1 cellular context compared by ENCODE assay signal in genomic region chr20:45909817-45910669, GRCh38.
TF ChIP-seq lines count a peak whose summit lies in the region.

No MANE protein-coding gene starts in this region.

TF ChIP-seq in HepG2, 621 proteins besides CTCF, POLR2A, EP300 and RAD21 (continued from another document and continues in another):
- TF ChIP-seq ZNF605 (CRISPR knock-in tag; IDR thresholded peaks at IDR 0.05) (peak; percentile 64; the same call in 1 of the 2 replicates), ZSCAN9 (CRISPR knock-in tag; IDR thresholded peaks at IDR 0.05; ENCODE audit: borderline replicate concordance) (no peak; the same call in 1 of the 2 replicates), ZNF616 (CRISPR knock-in tag; IDR thresholded peaks at IDR 0.05; ENCODE audit: low read depth) (0 out of 2 replicates have a peak, but pooled peaks have one; percentile 48), HOXA3 (CRISPR knock-in tag; IDR thresholded peaks at IDR 0.05) (peak; percentile 67), ZBTB26 (CRISPR knock-in tag; IDR thresholded peaks at IDR 0.05; ENCODE audit: borderline replicate concordance) (no peak), YEATS4 (CRISPR knock-in tag; IDR thresholded peaks at IDR 0.05; ENCODE audit: borderline replicate concordance) (0 out of 2 replicates have a peak, but pooled peaks have one; percentile 26), RBM22 (optimal IDR thresholded peaks at IDR 0.05; ENCODE audit: low read length) (no peak), POLR2G (IDR thresholded peaks at IDR 0.05; ENCODE audit: low read depth, low read length) (no peak), ZMYM2 (CRISPR knock-in tag; IDR thresholded peaks at IDR 0.05) (peak; percentile 70; the same call in 1 of the 2 replicates), GTF2F1 (IDR thresholded peaks at IDR 0.05; ENCODE audit: low read length) (no peak), ZNF460 (CRISPR knock-in tag; IDR thresholded peaks at IDR 0.05; ENCODE audit: borderline replicate concordance) (peak; percentile 73), ZSCAN22 (CRISPR knock-in tag; IDR thresholded peaks at IDR 0.05) (no peak), PPARG (CRISPR knock-in tag; conservative IDR thresholded peaks at IDR 0.05) (peak; percentile 96), SNAPC2 (CRISPR knock-in tag; IDR thresholded peaks at IDR 0.05) (peak; percentile 75; the same call in 1 of the 2 replicates), ZNF282 (IDR thresholded peaks at IDR 0.05; ENCODE audit: partially characterized antibody) (no peak), GATAD2A (CRISPR knock-in tag; IDR thresholded peaks at IDR 0.05) (peak; percentile 62), JUN (CRISPR knock-in tag; IDR thresholded peaks at IDR 0.05) (no peak), THRA (CRISPR knock-in tag; IDR thresholded peaks at IDR 0.05; ENCODE audit: borderline replicate concordance) (no peak; the same call in 1 of the 2 replicates), ZNF225 (CRISPR knock-in tag; IDR thresholded peaks at IDR 0.05) (no peak), ZNF24 (IDR thresholded peaks at IDR 0.05) (no peak), ZMYM3 (CRISPR knock-in tag; IDR thresholded peaks at IDR 0.05) (peak; percentile 44; the same call in 1 of the 2 replicates), TBX2 (CRISPR knock-in tag; IDR thresholded peaks at IDR 0.05; ENCODE audit: borderline replicate concordance) (peak; percentile 49), TBL1XR1 (IDR thresholded peaks at IDR 0.05; ENCODE audit: borderline replicate concordance, low read length, partially characterized antibody) (peak; percentile 55), ESRRA (CRISPR knock-in tag; IDR thresholded peaks at IDR 0.05; ENCODE audit: low read depth) (peak; percentile 87), FOXK1 (CRISPR knock-in tag; IDR thresholded peaks at IDR 0.05; ENCODE audit: borderline replicate concordance, low read depth) (no peak), ZHX2 (IDR thresholded peaks at IDR 0.05; ENCODE audit: low read depth) (0 out of 2 replicates have a peak, but pooled peaks have one; percentile 38), ZHX2 (CRISPR knock-in tag; IDR thresholded peaks at IDR 0.05; ENCODE audit: borderline replicate concordance) (no peak), ATRX (CRISPR knock-in tag; IDR thresholded peaks at IDR 0.05; ENCODE audit: borderline replicate concordance) (no peak), SAP130 (CRISPR knock-in tag; IDR thresholded peaks at IDR 0.05; ENCODE audit: low read depth) (peak; percentile 29), ZNF276 (CRISPR knock-in tag; IDR thresholded peaks at IDR 0.05; ENCODE audit: low read depth) (peak; percentile 69; the same call in 1 of the 2 replicates), ZNF230 (CRISPR knock-in tag; IDR thresholded peaks at IDR 0.05) (peak; percentile 69; the same call in 1 of the 2 replicates), NAIF1 (CRISPR knock-in tag; IDR thresholded peaks at IDR 0.05; ENCODE audit: borderline replicate concordance) (0 out of 2 replicates have a peak, but pooled peaks have one; percentile 19), ZNF878 (CRISPR knock-in tag; IDR thresholded peaks at IDR 0.05) (no peak; the same call in 1 of the 2 replicates), NKX3-1 (CRISPR knock-in tag; IDR thresholded peaks at IDR 0.05) (no peak), ZNF7 (CRISPR knock-in tag; IDR thresholded peaks at IDR 0.05) (no peak), HMG20A (CRISPR knock-in tag; IDR thresholded peaks at IDR 0.05; ENCODE audit: borderline replicate concordance) (no peak), ZNF598 (CRISPR knock-in tag; IDR thresholded peaks at IDR 0.05; ENCODE audit: borderline replicate concordance) (no peak), ZNF775 (CRISPR knock-in tag; IDR thresholded peaks at IDR 0.05; ENCODE audit: borderline replicate concordance) (no peak; the same call in 1 of the 2 replicates), ZNF280B (CRISPR knock-in tag; IDR thresholded peaks at IDR 0.05; ENCODE audit: borderline replicate concordance) (no peak), ZNF891 (CRISPR knock-in tag; IDR thresholded peaks at IDR 0.05) (peak; percentile 8; the same call in 1 of the 2 replicates)
- TF ChIP-seq, protein P1, sequence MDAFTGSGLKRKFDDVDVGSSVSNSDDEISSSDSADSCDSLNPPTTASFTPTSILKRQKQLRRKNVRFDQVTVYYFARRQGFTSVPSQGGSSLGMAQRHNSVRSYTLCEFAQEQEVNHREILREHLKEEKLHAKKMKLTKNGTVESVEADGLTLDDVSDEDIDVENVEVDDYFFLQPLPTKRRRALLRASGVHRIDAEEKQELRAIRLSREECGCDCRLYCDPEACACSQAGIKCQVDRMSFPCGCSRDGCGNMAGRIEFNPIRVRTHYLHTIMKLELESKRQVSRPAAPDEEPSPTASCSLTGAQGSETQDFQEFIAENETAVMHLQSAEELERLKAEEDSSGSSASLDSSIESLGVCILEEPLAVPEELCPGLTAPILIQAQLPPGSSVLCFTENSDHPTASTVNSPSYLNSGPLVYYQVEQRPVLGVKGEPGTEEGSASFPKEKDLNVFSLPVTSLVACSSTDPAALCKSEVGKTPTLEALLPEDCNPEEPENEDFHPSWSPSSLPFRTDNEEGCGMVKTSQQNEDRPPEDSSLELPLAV (CRISPR knock-in tag; conservative IDR thresholded peaks at IDR 0.05; ENCODE audit: low read depth) = no peak
- TF ChIP-seq, protein P2, sequence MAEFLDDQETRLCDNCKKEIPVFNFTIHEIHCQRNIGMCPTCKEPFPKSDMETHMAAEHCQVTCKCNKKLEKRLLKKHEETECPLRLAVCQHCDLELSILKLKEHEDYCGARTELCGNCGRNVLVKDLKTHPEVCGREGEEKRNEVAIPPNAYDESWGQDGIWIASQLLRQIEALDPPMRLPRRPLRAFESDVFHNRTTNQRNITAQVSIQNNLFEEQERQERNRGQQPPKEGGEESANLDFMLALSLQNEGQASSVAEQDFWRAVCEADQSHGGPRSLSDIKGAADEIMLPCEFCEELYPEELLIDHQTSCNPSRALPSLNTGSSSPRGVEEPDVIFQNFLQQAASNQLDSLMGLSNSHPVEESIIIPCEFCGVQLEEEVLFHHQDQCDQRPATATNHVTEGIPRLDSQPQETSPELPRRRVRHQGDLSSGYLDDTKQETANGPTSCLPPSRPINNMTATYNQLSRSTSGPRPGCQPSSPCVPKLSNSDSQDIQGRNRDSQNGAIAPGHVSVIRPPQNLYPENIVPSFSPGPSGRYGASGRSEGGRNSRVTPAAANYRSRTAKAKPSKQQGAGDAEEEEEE (CRISPR knock-in tag; IDR thresholded peaks at IDR 0.05; ENCODE audit: borderline replicate concordance) = 0 out of 2 replicates have a peak, but pooled peaks have one; percentile 14
- TF ChIP-seq, protein P3, sequence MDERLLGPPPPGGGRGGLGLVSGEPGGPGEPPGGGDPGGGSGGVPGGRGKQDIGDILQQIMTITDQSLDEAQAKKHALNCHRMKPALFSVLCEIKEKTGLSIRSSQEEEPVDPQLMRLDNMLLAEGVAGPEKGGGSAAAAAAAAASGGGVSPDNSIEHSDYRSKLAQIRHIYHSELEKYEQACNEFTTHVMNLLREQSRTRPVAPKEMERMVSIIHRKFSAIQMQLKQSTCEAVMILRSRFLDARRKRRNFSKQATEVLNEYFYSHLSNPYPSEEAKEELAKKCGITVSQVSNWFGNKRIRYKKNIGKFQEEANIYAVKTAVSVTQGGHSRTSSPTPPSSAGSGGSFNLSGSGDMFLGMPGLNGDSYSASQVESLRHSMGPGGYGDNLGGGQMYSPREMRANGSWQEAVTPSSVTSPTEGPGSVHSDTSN (CRISPR knock-in tag; IDR thresholded peaks at IDR 0.05) = no peak
